9 cellular contexts compared by ENCODE assay signal in genomic region chr7:43332193-43332796, GRCh38.
"Had no signal": no experiment of that assay in that cellular context is flagged by ENCODE, and none has a peak within 500 bp of the region (broad histone marks: within the 10 kb centered on the region; RNA-seq: fewer than 3 reads in every experiment).

No MANE protein-coding gene starts in this region.

- H3K4me2 ChIP-seq: GM23338, KMS-11 had no signal

- H3K4me1 ChIP-seq: HAP-1 had no signal

- H3K9me3 ChIP-seq: HAP-1 had no signal

- H3K4me3 ChIP-seq: GM23338, HAP-1 had no signal

- H3K27ac ChIP-seq: KMS-11 had no signal

- H2AFZ ChIP-seq: GM23338 had no signal

- ATAC-seq: HCT116 had no signal

- H3K9ac ChIP-seq: KMS-11 had no signal

- DNase-seq: H7, HFFc6, IMR-90, KBM-7 had no signal

- H3K36me3 ChIP-seq: HAP-1 had no signal

- FAIRE-seq: HTR-8/SVneo had no signal
